In the genomic region with DNA sequence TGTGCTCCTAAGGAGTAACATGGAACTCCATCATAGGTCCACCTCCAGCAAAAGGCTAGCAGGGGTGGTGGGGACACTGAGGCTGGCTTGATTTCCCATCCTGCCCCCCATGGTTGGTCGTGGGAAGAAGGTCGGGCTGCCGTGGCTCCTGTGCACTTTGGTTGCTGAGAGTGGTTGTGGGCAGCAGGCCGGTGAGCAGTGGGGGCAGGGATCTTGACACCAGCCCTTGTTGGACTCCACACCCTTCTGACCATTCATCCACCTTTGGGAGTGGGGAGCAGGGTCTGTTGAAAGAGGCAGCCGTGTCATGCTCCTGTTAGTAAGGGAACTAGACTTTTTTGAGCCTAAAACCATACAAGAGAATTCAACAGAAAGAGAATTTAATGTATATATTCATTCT, we compare ENCODE assay signal across 18 cellular contexts.
DNase-seq lines count a peak whose midpoint lies in the region; ATAC-seq, FAIRE-seq and TF ChIP-seq lines count a peak whose summit lies in the region.
"Had no signal": no experiment of that assay in that cellular context is flagged by ENCODE, and none has a peak within 500 bp of the region (broad histone marks: within the 10 kb centered on the region; RNA-seq: fewer than 3 reads in every experiment).

No MANE protein-coding gene starts in this region.

- dilution Hi-C loops in IMR-90 (cut with HindIII; ENCODE audit: low sequenced_read_pairs, unreplicated experiment) (no loop called here), keratinocyte (cut with MboI; ENCODE audit: extremely low pct_ligation_motif_present, low sequenced_read_pairs) (no loop called here)

- no peak overlapping the region for H3K18ac ChIP-seq in IMR-90 (ENCODE audit: low read depth, low read length)

- H4K8ac ChIP-seq in IMR-90 (ENCODE audit: low read depth in 2 of 2, low read length in 2 of 2), result no peak overlapping the region

- peak overlapping the region; percentile 11; the same call in 2 of the 3 replicates for H2BK15ac ChIP-seq in IMR-90 (ENCODE audit: low read depth, low read length)

- H4K20me1 ChIP-seq in IMR-90 (ENCODE audit: insufficient read depth, low read length), result peaks cover 19% of the 10 kb centered on the region; the same call in 1 of the 2 replicates
- H4K20me1 ChIP-seq in keratinocyte (ENCODE audit: control insufficient read depth, extremely low read depth, insufficient read depth, low read length), result no peaks in the 10 kb centered on the region

- no peak overlapping the region for H2BK20ac ChIP-seq in IMR-90 (ENCODE audit: low read depth, low read length)

- no peaks in the 10 kb centered on the region for H3K36me3 Mint-ChIP-seq in CD14-positive monocyte
- H3K36me3 Mint-ChIP-seq: activated naive CD4-positive, alpha-beta T cell treated with anti-CD3 and anti-CD28 coated beads, Interleukin-2, amount 50 U/mL, for 72 hours; natural killer cell treated with Interleukin-12 subunit alpha and Interleukin-12 subunit beta and Interleukin-15 and Interleukin-18, amount 100 ng/mL, for 72 hours had no signal

- FAIRE-seq in keratinocyte (lab: Jason Lieb, UNC), result no peak

- peaks cover 18% of the 10 kb centered on the region for H3K4me1 ChIP-seq in IMR-90 (ENCODE audit: control insufficient read depth, insufficient read depth, low read length)
- H3K4me1 ChIP-seq in keratinocyte (ENCODE audit: control insufficient read depth, extremely low read depth, insufficient read depth, low read length), result peaks cover 49% of the 10 kb centered on the region
- peaks cover 92% of the 10 kb centered on the region in 2 donors for H3K4me1 ChIP-seq in gastrocnemius medialis

- peaks cover 37% of the 10 kb centered on the region for H3K79me2 ChIP-seq in keratinocyte (ENCODE audit: control insufficient read depth, insufficient read depth, low read length)

- H4K91ac ChIP-seq in IMR-90 (ENCODE audit: insufficient read depth, low read depth, low read length), result peak overlapping the region; percentile 4; the same call in 1 of the 2 replicates

- no peaks in the 10 kb centered on the region for H3K27me3 ChIP-seq in IMR-90 (ENCODE audit: control insufficient read depth, insufficient read depth, low read length)
- H3K27me3 ChIP-seq in keratinocyte (ENCODE audit: control insufficient read depth, extremely low read depth, insufficient read depth, low read length), result no peaks in the 10 kb centered on the region
- H3K27me3 ChIP-seq in gastrocnemius medialis, result no peaks in the 10 kb centered on the region
- H3K27me3 ChIP-seq: right atrium auricular region had no signal

- H3K14ac ChIP-seq in IMR-90 (replicated peaks; ENCODE audit: low read depth, low read length), result no peak overlapping the region

- peaks cover 22% of the 10 kb centered on the region for H3K9me1 ChIP-seq in IMR-90 (ENCODE audit: insufficient read depth, low read length)
- H3K9me1 ChIP-seq in keratinocyte (ENCODE audit: control insufficient read depth, extremely low read depth, insufficient read depth, low read length), result no peaks in the 10 kb centered on the region

- peak overlapping the region; percentile 13 for H2BK120ac ChIP-seq in IMR-90 (ENCODE audit: low read depth, low read length)

- H3K9me3 Mint-ChIP-seq in CD14-positive monocyte, result peaks cover 0 to 3% (median 0%) of the 10 kb centered on the region in 7 donors
- H3K9me3 Mint-ChIP-seq: activated naive CD4-positive, alpha-beta T cell treated with anti-CD3 and anti-CD28 coated beads, Interleukin-2, amount 50 U/mL, for 72 hours; CD4-positive, alpha-beta memory T cell; natural killer cell treated with Interleukin-12 subunit alpha and Interleukin-12 subunit beta and Interleukin-15 and Interleukin-18, amount 100 ng/mL, for 72 hours had no signal

- POLR2A ChIA-PET in IMR-90 (lab: Charles Lee; ENCODE audit: unreplicated experiment), result no interaction called here

- H2AK5ac ChIP-seq in IMR-90 (ENCODE audit: low read depth, low read length), result peak overlapping the region; percentile 48

- H3K4ac ChIP-seq in IMR-90 (ENCODE audit: low read depth, low read length), result peak overlapping the region; percentile 60

- peak overlapping the region; percentile 18 for H2AK9ac ChIP-seq in IMR-90 (replicated peaks; ENCODE audit: low read depth, low read length, poor library complexity)

- ATAC-seq in IMR-90 (ENCODE audit: low read depth), result no peak
- ATAC-seq in gastrocnemius medialis, result no peak
- ATAC-seq in GM21515 (IDR thresholded peaks at IDR 0.05; ENCODE audit: unreplicated experiment), result no peak
- ATAC-seq in GM21825 (IDR thresholded peaks at IDR 0.05; ENCODE audit: unreplicated experiment), result no peak
- no peak for ATAC-seq in GM21786 (IDR thresholded peaks at IDR 0.05; ENCODE audit: unreplicated experiment)
- ATAC-seq: activated CD4-positive, CD25-positive, alpha-beta regulatory T cell treated with anti-CD3 and anti-CD28 coated beads, Interleukin-2, amount 50 U/mL, for 24 hours; activated naive CD4-positive, alpha-beta T cell treated with anti-CD3 and anti-CD28 coated beads, Interleukin-2, amount 50 U/mL, for 72 hours; natural killer cell treated with Interleukin-12 subunit alpha and Interleukin-12 subunit beta and Interleukin-15 and Interleukin-18, amount 100 ng/mL, for 72 hours had no signal

- H3K4me2 ChIP-seq in IMR-90 (ENCODE audit: low read depth, low read length), result no peak overlapping the region
- peak overlapping the region; percentile 84 for H3K4me2 ChIP-seq in keratinocyte (ENCODE audit: control insufficient read depth, extremely low read depth, insufficient read depth, low read depth, low read length)

- TF ChIP-seq CTCF in IMR-90 (conservative IDR thresholded peaks at IDR 0.05; ENCODE audit: low read depth, low read length) (no peak), VCaP (conservative IDR thresholded peaks at IDR 0.05) (no peak), keratinocyte (optimal IDR thresholded peaks at IDR 0.05 in 1 of 3, IDR thresholded peaks at IDR 0.05 in 1 of 3, conservative IDR thresholded peaks at IDR 0.05 in 1 of 3; ENCODE audit: extremely low read depth in 1 of 3, insufficient read depth in 2 of 3, low read length in 3 of 3) (no peak), gastrocnemius medialis (IDR thresholded peaks at IDR 0.05 in 4 of 5, conservative IDR thresholded peaks at IDR 0.05 in 1 of 5) (no peak), CD14-positive monocyte (IDR thresholded peaks at IDR 0.05) (no peak)

- TF ChIP-seq POLR2A in IMR-90 (IDR thresholded peaks at IDR 0.05; ENCODE audit: low read depth, low read length), result no peak
- no peak for TF ChIP-seq POLR2A in gastrocnemius medialis (IDR thresholded peaks at IDR 0.05)

- BruUV-seq in IMR-90 (replicated peaks; lab: Mats Ljungman, UMichigan), result no TSS peak

- H3K27ac Mint-ChIP-seq in CD14-positive monocyte, result peak overlapping the region in 2 of 7 donors; percentile 42
- H3K27ac Mint-ChIP-seq: natural killer cell treated with Interleukin-12 subunit alpha and Interleukin-12 subunit beta and Interleukin-15 and Interleukin-18, amount 100 ng/mL, for 72 hours had no signal

- no peaks in the 10 kb centered on the region for H3K36me3 ChIP-seq in IMR-90 (ENCODE audit: control insufficient read depth, insufficient read depth, low read length)
- no peaks in the 10 kb centered on the region for H3K36me3 ChIP-seq in keratinocyte (ENCODE audit: control insufficient read depth in 2 of 2, extremely low read depth in 1 of 2, insufficient read depth in 2 of 2, low read length in 2 of 2)
- H3K36me3 ChIP-seq in gastrocnemius medialis, result no peaks in the 10 kb centered on the region
- H3K36me3 ChIP-seq: right atrium auricular region, thoracic aorta had no signal

- no peak for DNase-seq in IMR-90
- no peak for DNase-seq in keratinocyte (ENCODE audit: low read depth, low spot score)
- no peak for DNase-seq in gastrocnemius medialis
- DNase-seq in CD14-positive monocyte (ENCODE audit: low spot score), result no peak
- DNase-seq: CD4-positive, alpha-beta memory T cell; effector CD4-positive, alpha-beta T cell; H7; NCI-H774; stimulated activated CD4-positive, alpha-beta T cell treated with anti-CD3 and anti-CD28 coated beads, Interleukin-2, amount 100 ng/mL, for 48 hours had no signal

- in situ Hi-C loops in IMR-90 (cut with MboI; ENCODE audit: low sequenced_read_pairs), result loop anchor here (10.0 kb wide), 1 partner anchor 168 kb away; no protein-coding TSS in a partner anchor
- in situ Hi-C loops in gastrocnemius medialis (cut with MboI; ENCODE audit: low sequenced_read_pairs in 4 of 4), result loop anchor here in 3 of 4 donors (10.0 to 25.0 kb wide), 3 partner anchors 165 to 232 kb away; a partner anchor contains a TSS

- H3K4me3 ChIP-seq in IMR-90 (ENCODE audit: insufficient read depth, low read depth, low read length) (no peak overlapping the region), keratinocyte (ENCODE audit: control insufficient read depth in 2 of 3, extremely low read depth in 1 of 3, insufficient read depth in 2 of 3, low read depth in 1 of 3, low read length in 3 of 3) (no peak overlapping the region), gastrocnemius medialis (no peak overlapping the region)
- H3K4me3 ChIP-seq: right atrium auricular region had no signal

- peaks cover 29% of the 10 kb centered on the region for H3K4me1 Mint-ChIP-seq in CD14-positive monocyte

- no peak for TF ChIP-seq RAD21 in IMR-90 (IDR thresholded peaks at IDR 0.05; ENCODE audit: low read length)

- H3K9me3 ChIP-seq in IMR-90 (ENCODE audit: control insufficient read depth, insufficient read depth, low read length) (no peaks in the 10 kb centered on the region), keratinocyte (ENCODE audit: control insufficient read depth, low read depth, low read length) (no peaks in the 10 kb centered on the region), gastrocnemius medialis (no peaks in the 10 kb centered on the region)
- H3K9me3 ChIP-seq: right atrium auricular region, thoracic aorta had no signal

- no peak overlapping the region; the same call in 1 of the 2 replicates for H3K23ac ChIP-seq in IMR-90 (ENCODE audit: low read depth, low read length)

- H3K27me3 Mint-ChIP-seq in CD14-positive monocyte (ENCODE audit: low read depth in 3 of 3), result no peaks in the 10 kb centered on the region
- H3K27me3 Mint-ChIP-seq: CD4-positive, alpha-beta memory T cell; natural killer cell treated with Interleukin-12 subunit alpha and Interleukin-12 subunit beta and Interleukin-15 and Interleukin-18, amount 100 ng/mL, for 72 hours had no signal

- intact Hi-C loops in IMR-90 (cut with micrococcal nuclease) (loop anchor here (2.0 to 10.0 kb wide), 4 partner anchors 70 to 322 kb away; no protein-coding TSS in a partner anchor), gastrocnemius medialis (cut with DNase I; ENCODE audit: low total_unique reads) (loop anchor here (10.0 kb wide), 1 partner anchor 232 kb away; no protein-coding TSS in a partner anchor), CD14-positive monocyte (cut with micrococcal nuclease) (no loop called here)

- no peak overlapping the region for H3K56ac ChIP-seq in IMR-90 (ENCODE audit: extremely low read depth, insufficient read depth, low read length)

- no peak overlapping the region for H2AFZ ChIP-seq in IMR-90 (replicated peaks; ENCODE audit: low read length, poor library complexity)
- H2AFZ ChIP-seq in keratinocyte (ENCODE audit: control insufficient read depth, low read length), result no peak overlapping the region

- H3K9ac ChIP-seq in IMR-90 (ENCODE audit: low read depth, low read length) (no peak overlapping the region), keratinocyte (ENCODE audit: control insufficient read depth, extremely low read depth, insufficient read depth, low read length) (no peak overlapping the region)

- peak overlapping the region; percentile 19 for H2BK5ac ChIP-seq in IMR-90 (ENCODE audit: low read depth, low read length, poor library complexity, severe bottlenecking)

- peaks cover 34 to 64% of the 10 kb centered on the region in 2 experiments for H3K79me1 ChIP-seq in IMR-90 (ENCODE audit: low read depth in 1 of 2, low read length in 2 of 2)

- H3K27ac ChIP-seq in IMR-90 (ENCODE audit: insufficient read depth, low read length) (peak overlapping the region; percentile 1; the same call in 1 of the 2 replicates), VCaP (peak overlapping the region; percentile 90), keratinocyte (ENCODE audit: control insufficient read depth, insufficient read depth, low read length) (peak overlapping the region; percentile 83), gastrocnemius medialis (peak overlapping the region; percentile 81 to 92 (median 88))

- H3K4me3 Mint-ChIP-seq in CD14-positive monocyte, result no peak overlapping the region
- H3K4me3 Mint-ChIP-seq: natural killer cell treated with Interleukin-12 subunit alpha and Interleukin-12 subunit beta and Interleukin-15 and Interleukin-18, amount 100 ng/mL, for 72 hours had no signal

- 0 out of 2 replicates have a peak overlapping the region, but pooled peaks have one; percentile 47 for H4K5ac ChIP-seq in IMR-90 (ENCODE audit: low read depth, low read length)

- 73% methylated on average over 3 of the region's 5 CpGs; no CpG with 5 or more reads in 1 of the 2 experiments for WGBS in IMR-90 (ENCODE audit: extremely low coverage in 2 of 2, insufficient read length in 1 of 2), 2 experiments

- CTCF ChIA-PET in IMR-90 (lab: Yijun Ruan, JAX), result interaction anchor here (0.7 kb wide), 1 partner anchor 14 kb away, joined by 3 read pairs; no protein-coding TSS in a partner anchor

Comparison
In these comparisons a context has a peak if more than half of its experiments do, and no peak if none do; other contexts are left out.
1. H3K27ac ChIP-seq: peak in every context shown above with its lines; median percentile 90 in VCaP; 88 in gastrocnemius medialis; 83 in keratinocyte; 1 in IMR-90.
2. intact Hi-C loops: an anchor here in IMR-90 (2.0 to 10.0 kb wide) and gastrocnemius medialis (10.0 kb wide); none called in CD14-positive monocyte.